2 cellular contexts compared by ENCODE assay signal in the genomic region with DNA sequence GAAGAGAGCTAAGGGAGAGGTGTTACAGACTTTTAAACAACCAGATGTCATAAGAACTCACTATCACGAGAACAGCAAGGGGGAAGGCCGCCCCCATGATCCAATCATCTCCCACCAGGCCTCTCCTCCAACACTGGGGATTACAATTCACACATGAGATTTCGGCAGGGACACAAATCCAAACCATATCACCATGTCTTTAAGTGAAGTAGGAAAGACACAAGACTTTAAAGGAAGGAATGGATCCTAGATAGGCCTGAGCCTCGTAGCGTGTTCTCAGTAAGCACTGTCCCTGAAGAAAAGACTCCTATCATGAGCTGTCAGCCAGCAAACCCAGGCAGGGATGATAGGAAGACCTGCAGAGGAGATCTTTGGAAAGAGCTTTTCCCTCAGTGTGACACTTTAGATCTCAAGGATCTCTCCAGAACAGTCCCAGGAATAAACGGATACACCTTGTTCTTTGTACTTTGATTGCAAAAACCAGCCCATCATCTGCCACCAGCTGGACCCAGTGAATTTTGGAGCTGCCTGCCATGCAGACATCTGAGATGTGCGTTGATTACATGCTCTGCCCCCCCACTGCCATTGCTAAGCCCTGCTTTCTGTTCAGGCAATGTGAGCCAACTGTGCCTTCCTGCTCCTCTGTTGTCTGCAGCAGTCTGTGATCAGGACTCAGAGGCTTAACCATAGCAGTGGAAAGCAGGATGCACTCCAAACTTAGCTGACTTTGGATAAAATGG.
TF ChIP-seq lines count a peak whose summit lies in the region.

No MANE protein-coding gene starts in this region.

TF ChIP-seq in GM23338, 12 proteins besides CTCF, POLR2A, EP300 and RAD21 (continues in another document):
- TF ChIP-seq, protein P1, sequence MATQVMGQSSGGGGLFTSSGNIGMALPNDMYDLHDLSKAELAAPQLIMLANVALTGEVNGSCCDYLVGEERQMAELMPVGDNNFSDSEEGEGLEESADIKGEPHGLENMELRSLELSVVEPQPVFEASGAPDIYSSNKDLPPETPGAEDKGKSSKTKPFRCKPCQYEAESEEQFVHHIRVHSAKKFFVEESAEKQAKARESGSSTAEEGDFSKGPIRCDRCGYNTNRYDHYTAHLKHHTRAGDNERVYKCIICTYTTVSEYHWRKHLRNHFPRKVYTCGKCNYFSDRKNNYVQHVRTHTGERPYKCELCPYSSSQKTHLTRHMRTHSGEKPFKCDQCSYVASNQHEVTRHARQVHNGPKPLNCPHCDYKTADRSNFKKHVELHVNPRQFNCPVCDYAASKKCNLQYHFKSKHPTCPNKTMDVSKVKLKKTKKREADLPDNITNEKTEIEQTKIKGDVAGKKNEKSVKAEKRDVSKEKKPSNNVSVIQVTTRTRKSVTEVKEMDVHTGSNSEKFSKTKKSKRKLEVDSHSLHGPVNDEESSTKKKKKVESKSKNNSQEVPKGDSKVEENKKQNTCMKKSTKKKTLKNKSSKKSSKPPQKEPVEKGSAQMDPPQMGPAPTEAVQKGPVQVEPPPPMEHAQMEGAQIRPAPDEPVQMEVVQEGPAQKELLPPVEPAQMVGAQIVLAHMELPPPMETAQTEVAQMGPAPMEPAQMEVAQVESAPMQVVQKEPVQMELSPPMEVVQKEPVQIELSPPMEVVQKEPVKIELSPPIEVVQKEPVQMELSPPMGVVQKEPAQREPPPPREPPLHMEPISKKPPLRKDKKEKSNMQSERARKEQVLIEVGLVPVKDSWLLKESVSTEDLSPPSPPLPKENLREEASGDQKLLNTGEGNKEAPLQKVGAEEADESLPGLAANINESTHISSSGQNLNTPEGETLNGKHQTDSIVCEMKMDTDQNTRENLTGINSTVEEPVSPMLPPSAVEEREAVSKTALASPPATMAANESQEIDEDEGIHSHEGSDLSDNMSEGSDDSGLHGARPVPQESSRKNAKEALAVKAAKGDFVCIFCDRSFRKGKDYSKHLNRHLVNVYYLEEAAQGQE (IDR thresholded peaks at IDR 0.05; ENCODE audit: unreplicated experiment), result no peak
- TF ChIP-seq NANOG (IDR thresholded peaks at IDR 0.05; ENCODE audit: borderline replicate concordance) (no peak), EZH2 (IDR thresholded peaks at IDR 0.05; ENCODE audit: low read depth, unreplicated experiment) (no peak), CREB1 (CRISPR knock-in tag; IDR thresholded peaks at IDR 0.05; ENCODE audit: low read depth) (no peak), STAT1 (IDR thresholded peaks at IDR 0.05; ENCODE audit: unreplicated experiment) (no peak), ZNF331 (CRISPR knock-in tag; IDR thresholded peaks at IDR 0.05; ENCODE audit: low read depth) (no peak), POLR2AphosphoS5 (IDR thresholded peaks at IDR 0.05; ENCODE audit: low read depth) (no peak), ZNF114 (CRISPR knock-in tag; IDR thresholded peaks at IDR 0.05) (no peak), JUNB (IDR thresholded peaks at IDR 0.05; ENCODE audit: unreplicated experiment) (no peak), EZH2phosphoT487 (IDR thresholded peaks at IDR 0.05; ENCODE audit: unreplicated experiment) (no peak)
- TF ChIP-seq, protein P2, sequence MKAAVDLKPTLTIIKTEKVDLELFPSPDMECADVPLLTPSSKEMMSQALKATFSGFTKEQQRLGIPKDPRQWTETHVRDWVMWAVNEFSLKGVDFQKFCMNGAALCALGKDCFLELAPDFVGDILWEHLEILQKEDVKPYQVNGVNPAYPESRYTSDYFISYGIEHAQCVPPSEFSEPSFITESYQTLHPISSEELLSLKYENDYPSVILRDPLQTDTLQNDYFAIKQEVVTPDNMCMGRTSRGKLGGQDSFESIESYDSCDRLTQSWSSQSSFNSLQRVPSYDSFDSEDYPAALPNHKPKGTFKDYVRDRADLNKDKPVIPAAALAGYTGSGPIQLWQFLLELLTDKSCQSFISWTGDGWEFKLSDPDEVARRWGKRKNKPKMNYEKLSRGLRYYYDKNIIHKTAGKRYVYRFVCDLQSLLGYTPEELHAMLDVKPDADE (IDR thresholded peaks at IDR 0.05), result no peak

TF ChIP-seq in K562, 482 proteins besides CTCF, POLR2A, EP300 and RAD21:
- TF ChIP-seq, protein P3, sequence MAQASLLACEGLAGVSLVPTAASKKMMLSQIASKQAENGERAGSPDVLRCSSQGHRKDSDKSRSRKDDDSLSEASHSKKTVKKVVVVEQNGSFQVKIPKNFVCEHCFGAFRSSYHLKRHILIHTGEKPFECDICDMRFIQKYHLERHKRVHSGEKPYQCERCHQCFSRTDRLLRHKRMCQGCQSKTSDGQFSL (CRISPR knock-in tag; IDR thresholded peaks at IDR 0.05), result peak; percentile 72; the same call in 1 of the 2 replicates
- TF ChIP-seq, protein P3 (tag; IDR thresholded peaks at IDR 0.05), result no peak; a peak in 1 of 4 replicates
- no peak for TF ChIP-seq EP400 (IDR thresholded peaks at IDR 0.05)
